In the genomic region with DNA sequence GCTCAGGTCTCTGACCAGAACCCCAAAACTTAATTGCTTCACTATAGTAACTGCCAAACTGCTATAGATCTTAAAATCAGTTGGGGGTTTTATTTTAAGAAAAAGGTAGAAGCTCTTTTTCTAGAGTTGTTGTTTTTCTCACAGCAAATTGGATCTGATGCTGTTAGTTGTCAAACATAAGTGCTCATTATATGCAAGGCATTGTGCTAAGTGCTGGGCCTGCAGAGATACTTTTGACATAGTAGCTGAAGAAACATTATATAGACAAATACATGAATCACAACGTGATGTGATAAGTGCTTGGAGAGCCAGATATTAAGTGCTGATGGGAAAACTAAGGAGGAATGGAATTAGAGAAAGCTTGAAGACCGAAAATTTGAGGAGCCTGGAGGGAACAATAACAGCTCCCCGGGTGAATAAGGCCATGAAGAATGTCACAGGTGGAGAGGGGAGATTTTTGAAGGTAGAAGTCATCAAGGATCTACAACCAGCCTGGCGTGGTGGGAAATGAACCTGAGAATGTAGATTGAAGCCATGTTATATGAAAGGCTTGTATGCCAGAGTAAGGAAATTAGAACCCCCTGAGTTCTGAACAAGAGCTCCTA, we compare ENCODE assay signal across 17 cellular contexts.
"Had no signal": no experiment of that assay in that cellular context is flagged by ENCODE, and none has a peak within 500 bp of the region (broad histone marks: within the 10 kb centered on the region; RNA-seq: fewer than 3 reads in every experiment).

No MANE protein-coding gene starts in this region.

- H3K27me3 ChIP-seq: left lung, stomach had no signal

- H3K27ac ChIP-seq: left lung, stomach had no signal

- H3K36me3 Mint-ChIP-seq: activated naive CD4-positive, alpha-beta T cell treated with anti-CD3 and anti-CD28 coated beads, Interleukin-2, amount 50 U/mL, for 72 hours; brain; immature natural killer cell had no signal

- H3K4me3 ChIP-seq: left lung, stomach, thoracic aorta had no signal

- DNase-seq: activated CD4-positive, alpha-beta T cell treated with anti-CD3 and anti-CD28 coated beads, Interleukin-2, amount 50 U/mL, for 1 hour; activated CD4-positive, CD25-positive, alpha-beta regulatory T cell; activated T-cell treated with anti-CD3 and anti-CD28 coated beads for 4 hours; amniotic stem cell; cerebellar nuclear complex; effector memory CD8-positive, alpha-beta T cell; erythroblast; immature natural killer cell; left lung; mesenchymal stem cell; stomach; T-helper 2 cell had no signal

- H3K36me3 ChIP-seq: left lung, stomach, thoracic aorta had no signal

- H3K9me3 ChIP-seq: left lung, stomach, thoracic aorta had no signal

- H3K27me3 Mint-ChIP-seq: brain; effector memory CD8-positive, alpha-beta T cell had no signal

- ATAC-seq: activated naive CD4-positive, alpha-beta T cell treated with anti-CD3 and anti-CD28 coated beads, Interleukin-2, amount 50 U/mL, for 72 hours; effector memory CD8-positive, alpha-beta T cell; left lung had no signal

- H3K4me1 Mint-ChIP-seq: immature natural killer cell had no signal

- H3K9me3 Mint-ChIP-seq: activated naive CD4-positive, alpha-beta T cell treated with anti-CD3 and anti-CD28 coated beads, Interleukin-2, amount 50 U/mL, for 72 hours; dendritic cell treated with granulocyte-macrophage colony-stimulating factor and Interleukin-4, amounts not matched to agents 40 ng/mL and 50 ng/mL, for 4 days; effector memory CD8-positive, alpha-beta T cell had no signal

- H3K27ac Mint-ChIP-seq: dendritic cell treated with granulocyte-macrophage colony-stimulating factor and Interleukin-4, amounts not matched to agents 40 ng/mL and 50 ng/mL, for 4 days; effector memory CD8-positive, alpha-beta T cell; immature natural killer cell had no signal

- H3K4me3 Mint-ChIP-seq: brain; dendritic cell treated with granulocyte-macrophage colony-stimulating factor and Interleukin-4, amounts not matched to agents 40 ng/mL and 50 ng/mL, for 4 days; effector memory CD8-positive, alpha-beta T cell; immature natural killer cell; nephron had no signal
